ENCODE assay signal across 23 cellular contexts in the genomic region with DNA sequence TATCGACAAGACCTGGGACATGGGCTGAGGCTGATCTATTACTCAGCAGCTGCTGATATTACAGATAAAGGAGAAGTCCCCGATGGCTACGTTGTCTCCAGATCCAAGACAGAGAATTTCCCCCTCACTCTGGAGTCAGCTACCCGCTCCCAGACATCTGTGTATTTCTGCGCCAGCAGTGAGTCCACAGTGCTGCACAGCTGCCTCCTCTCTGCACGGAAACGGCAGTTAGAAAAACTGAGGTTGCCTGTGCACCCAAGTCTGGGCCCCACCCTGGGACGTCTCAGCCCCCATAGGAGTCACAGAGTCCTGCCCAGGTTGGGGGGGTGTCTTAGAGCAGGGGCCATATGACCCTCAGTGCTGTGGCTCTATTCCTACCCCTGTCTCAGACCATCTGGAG.
"Had no signal": no experiment of that assay in that cellular context is flagged by ENCODE, and none has a peak within 500 bp of the region (broad histone marks: within the 10 kb centered on the region; RNA-seq: fewer than 3 reads in every experiment).

No MANE protein-coding gene starts in this region.

- H3K27ac Mint-ChIP-seq: activated B cell treated with CpG ODN at 0.5 μM for 24 hours; activated CD4-positive, alpha-beta memory T cell treated with anti-CD3 and anti-CD28 coated beads, Interleukin-2, amount 10 ng/mL, durations not matched to agents 7 days and 5 days; activated CD4-positive, alpha-beta T cell treated with anti-CD3 and anti-CD28 coated beads for 36 hours; endodermal cell; nephron progenitor cell had no signal

- H3K79me2 ChIP-seq: parathyroid adenoma had no signal

- H3K27me3 ChIP-seq: body of pancreas, cardiac muscle cell, uterus had no signal

- ATAC-seq: activated CD4-positive, alpha-beta T cell treated with anti-CD3 and anti-CD28 coated beads for 36 hours; activated T-cell treated with anti-CD3 and anti-CD28 coated beads, Interleukin-2, amount 50 U/mL, for 4 hours; body of pancreas; left lobe of liver; lower lobe of right lung; mucosa of descending colon; right cardiac atrium had no signal

- H3K27me3 Mint-ChIP-seq: activated CD4-positive, alpha-beta T cell treated with anti-CD3 and anti-CD28 coated beads for 36 hours had no signal

- H3K27ac ChIP-seq: body of pancreas, cardiac muscle cell, lower lobe of right lung, parathyroid adenoma, uterus had no signal

- H3K4me1 ChIP-seq: body of pancreas, lower lobe of right lung, uterus had no signal

- DNase-seq: activated B cell treated with CpG ODN at 0.5 μM for 24 hours; activated CD4-positive, alpha-beta memory T cell treated with anti-CD3 and anti-CD28 coated beads, Interleukin-2, amount 10 ng/mL, durations not matched to agents 7 days and 5 days; activated CD4-positive, alpha-beta T cell treated with anti-CD3 and anti-CD28 coated beads for 36 hours; activated naive CD4-positive, alpha-beta T cell treated with anti-CD3 and anti-CD28 coated beads for 36 hours; activated T-cell treated with anti-CD3 and anti-CD28 coated beads, Interleukin-2, amount 50 U/mL, for 4 hours; anterior cingulate cortex; body of pancreas; cortex of kidney; endodermal cell; kidney; lower lobe of right lung; mesendoderm; mucosa of descending colon; nephron progenitor cell; right cardiac atrium; stimulated activated CD4-positive, alpha-beta T cell treated with anti-CD3 and anti-CD28 coated beads, Interleukin-4, amount 100 ng/mL, for 24 hours; T-helper 1 cell; T-helper 9 cell; trophoblast cell; uterus had no signal

- H3K9me3 ChIP-seq: body of pancreas, lower lobe of right lung, mucosa of descending colon, uterus had no signal

- H3K36me3 ChIP-seq: cardiac muscle cell, lower lobe of right lung, uterus had no signal

- H3K4me3 Mint-ChIP-seq: activated B cell treated with CpG ODN at 0.5 μM for 24 hours; activated CD4-positive, alpha-beta T cell treated with anti-CD3 and anti-CD28 coated beads for 36 hours; activated naive CD4-positive, alpha-beta T cell treated with anti-CD3 and anti-CD28 coated beads for 36 hours; activated T-cell treated with anti-CD3 and anti-CD28 coated beads, Interleukin-2, amount 50 U/mL, for 4 hours; endodermal cell; nephron progenitor cell had no signal

- H3K4me1 Mint-ChIP-seq: activated B cell treated with CpG ODN at 0.5 μM for 24 hours, endodermal cell had no signal

- H3K4me3 ChIP-seq: body of pancreas, cardiac muscle cell, lower lobe of right lung, mucosa of descending colon, uterus had no signal

- H3K9me3 Mint-ChIP-seq: activated B cell treated with CpG ODN at 0.5 μM for 24 hours; activated CD4-positive, alpha-beta memory T cell treated with anti-CD3 and anti-CD28 coated beads, Interleukin-2, amount 10 ng/mL, durations not matched to agents 7 days and 5 days; activated naive CD4-positive, alpha-beta T cell treated with anti-CD3 and anti-CD28 coated beads for 36 hours; activated T-cell treated with anti-CD3 and anti-CD28 coated beads, Interleukin-2, amount 50 U/mL, for 4 hours; endodermal cell; nephron progenitor cell had no signal

- H2AFZ ChIP-seq: parathyroid adenoma had no signal
